Comparison of ENCODE assay signal across 1 cellular context in the genomic region with DNA sequence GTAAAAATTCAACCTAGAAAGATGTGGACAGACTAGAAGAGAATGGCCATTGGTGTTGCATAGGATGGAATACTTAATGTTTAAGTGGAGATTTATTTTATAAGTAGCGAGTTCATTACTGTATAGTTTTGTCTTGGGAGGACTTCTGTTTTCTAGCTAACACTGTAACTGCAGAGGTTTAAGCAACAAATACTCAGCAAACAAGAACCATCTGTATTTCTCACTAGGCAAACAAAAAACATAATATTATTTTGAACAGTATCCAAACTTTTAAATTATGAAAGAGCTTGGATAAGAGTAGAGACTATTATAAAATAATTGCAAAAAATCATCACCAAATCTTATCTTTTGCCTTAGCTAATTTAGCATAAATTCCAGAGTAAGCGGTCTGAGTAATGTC.
TF ChIP-seq lines count a peak whose summit lies in the region.

No MANE protein-coding gene starts in this region.

TF ChIP-seq in K562, 482 proteins besides CTCF, POLR2A, EP300 and RAD21 (continued from another document):
- TF ChIP-seq E2F1 (CRISPR knock-in tag; IDR thresholded peaks at IDR 0.05) = no peak
- no peak for TF ChIP-seq STAT5A (IDR thresholded peaks at IDR 0.05; ENCODE audit: borderline replicate concordance, low read length)
- TF ChIP-seq ZNF444 (CRISPR knock-in tag; IDR thresholded peaks at IDR 0.05) = no peak
- TF ChIP-seq HNRNPL (IDR thresholded peaks at IDR 0.05; ENCODE audit: low read depth, low read length) = no peak
- TF ChIP-seq RFX1 (IDR thresholded peaks at IDR 0.05) = no peak
- no peak for TF ChIP-seq MGA (IDR thresholded peaks at IDR 0.05)
